In the genomic region with DNA sequence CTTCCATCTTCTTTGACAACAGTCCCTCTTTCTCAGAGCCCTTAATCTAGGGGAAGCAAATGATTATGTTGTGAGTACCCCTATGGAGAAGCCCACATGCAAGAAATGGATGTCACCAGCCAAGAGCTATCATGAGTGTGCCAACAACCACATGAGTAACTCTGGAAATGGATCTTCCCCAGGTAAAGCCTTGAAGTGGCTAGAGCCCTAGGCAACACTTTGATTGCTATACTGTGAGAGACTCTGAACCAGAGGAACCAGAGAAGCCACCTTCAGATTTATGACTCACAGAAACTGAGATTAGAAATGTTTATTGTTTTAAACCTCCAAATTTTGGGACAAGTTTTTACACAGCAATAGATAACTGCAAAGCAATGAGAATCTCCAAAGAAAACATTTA, we compare ENCODE assay signal across 1 cellular context.
TF ChIP-seq lines count a peak whose summit lies in the region.

No MANE protein-coding gene starts in this region.

TF ChIP-seq in IMR-90, 13 proteins besides CTCF, POLR2A, EP300 and RAD21:
- TF ChIP-seq RCOR1 (IDR thresholded peaks at IDR 0.05; ENCODE audit: insufficient replicate concordance, low read length) (no peak), CHD1 (IDR thresholded peaks at IDR 0.05; ENCODE audit: low read depth, low read length) (no peak), NFE2L2 (IDR thresholded peaks at IDR 0.05; ENCODE audit: low read depth, low read length) (no peak), MXI1 (IDR thresholded peaks at IDR 0.05; ENCODE audit: borderline replicate concordance, low read depth, low read length) (no peak), MAFK (IDR thresholded peaks at IDR 0.05; ENCODE audit: low read depth, low read length) (no peak), BHLHE40 (IDR thresholded peaks at IDR 0.05; ENCODE audit: low read depth, low read length) (no peak), CEBPB (IDR thresholded peaks at IDR 0.05; ENCODE audit: low read depth, low read length) (no peak), FOS (IDR thresholded peaks at IDR 0.05; ENCODE audit: low read depth, low read length) (no peak), MAZ (IDR thresholded peaks at IDR 0.05; ENCODE audit: borderline replicate concordance, low read depth, low read length) (no peak), RFX5 (IDR thresholded peaks at IDR 0.05; ENCODE audit: low read depth, low read length) (no peak), SMC3 (IDR thresholded peaks at IDR 0.05; ENCODE audit: low read depth, low read length) (no peak)
- TF ChIP-seq, protein P1, sequence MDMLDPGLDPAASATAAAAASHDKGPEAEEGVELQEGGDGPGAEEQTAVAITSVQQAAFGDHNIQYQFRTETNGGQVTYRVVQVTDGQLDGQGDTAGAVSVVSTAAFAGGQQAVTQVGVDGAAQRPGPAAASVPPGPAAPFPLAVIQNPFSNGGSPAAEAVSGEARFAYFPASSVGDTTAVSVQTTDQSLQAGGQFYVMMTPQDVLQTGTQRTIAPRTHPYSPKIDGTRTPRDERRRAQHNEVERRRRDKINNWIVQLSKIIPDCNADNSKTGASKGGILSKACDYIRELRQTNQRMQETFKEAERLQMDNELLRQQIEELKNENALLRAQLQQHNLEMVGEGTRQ (IDR thresholded peaks at IDR 0.05; ENCODE audit: low read depth, low read length), result no peak
- TF ChIP-seq, protein P2, sequence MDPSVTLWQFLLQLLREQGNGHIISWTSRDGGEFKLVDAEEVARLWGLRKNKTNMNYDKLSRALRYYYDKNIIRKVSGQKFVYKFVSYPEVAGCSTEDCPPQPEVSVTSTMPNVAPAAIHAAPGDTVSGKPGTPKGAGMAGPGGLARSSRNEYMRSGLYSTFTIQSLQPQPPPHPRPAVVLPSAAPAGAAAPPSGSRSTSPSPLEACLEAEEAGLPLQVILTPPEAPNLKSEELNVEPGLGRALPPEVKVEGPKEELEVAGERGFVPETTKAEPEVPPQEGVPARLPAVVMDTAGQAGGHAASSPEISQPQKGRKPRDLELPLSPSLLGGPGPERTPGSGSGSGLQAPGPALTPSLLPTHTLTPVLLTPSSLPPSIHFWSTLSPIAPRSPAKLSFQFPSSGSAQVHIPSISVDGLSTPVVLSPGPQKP (IDR thresholded peaks at IDR 0.05; ENCODE audit: borderline replicate concordance, low read depth, low read length), result no peak
